ENCODE assay signal across 15 cellular contexts in genomic region chr2:46386763-46387162, GRCh38.
"Had no signal": no experiment of that assay in that cellular context is flagged by ENCODE, and none has a peak within 500 bp of the region (broad histone marks: within the 10 kb centered on the region; RNA-seq: fewer than 3 reads in every experiment).

No MANE protein-coding gene starts in this region.

- H3K4me1 ChIP-seq: uterus had no signal

- ATAC-seq: activated T-helper 17 cell treated with anti-CD3 and anti-CD28 coated beads, Interleukin-2, amount 50 U/mL, for 72 hours; gastroesophageal sphincter; stimulated activated naive B cell treated with anti-CD40 and anti-IgM and Interleukin-4, amounts not matched to agents 10 μg/mL and 1 μg/mL and 100 μg/mL, for 72 hours had no signal

- H3K9me3 ChIP-seq: gastroesophageal sphincter, left ventricle myocardium inferior, right atrium auricular region, uterus had no signal

- H3K27ac Mint-ChIP-seq: activated naive CD4-positive, alpha-beta T cell treated with anti-CD3 and anti-CD28 coated beads, Interleukin-2, amount 10 ng/mL, durations not matched to agents 7 days and 5 days; activated T-helper 17 cell treated with anti-CD3 and anti-CD28 coated beads, Interleukin-2, amount 50 U/mL, for 72 hours; stimulated activated naive B cell treated with anti-CD40 and anti-IgM and Interleukin-4, amounts not matched to agents 10 μg/mL and 1 μg/mL and 100 μg/mL, for 72 hours had no signal

- DNase-seq: activated CD4-positive, alpha-beta T cell treated with anti-CD3 and anti-CD28 coated beads for 1 hour; activated naive CD4-positive, alpha-beta T cell treated with anti-CD3 and anti-CD28 coated beads, Interleukin-2, amount 10 ng/mL, durations not matched to agents 7 days and 5 days; activated T-cell treated with anti-CD3 and anti-CD28 coated beads for 4 hours; central memory CD4-positive, alpha-beta T cell; cortex of kidney; effector CD8-positive, alpha-beta T cell; kidney; left ventricle myocardium inferior; stimulated activated naive B cell treated with anti-CD40 and anti-IgM and Interleukin-4, amounts not matched to agents 10 μg/mL and 1 μg/mL and 100 μg/mL, for 72 hours; T-helper 9 cell had no signal

- H3K36me3 Mint-ChIP-seq: stimulated activated naive B cell treated with anti-CD40 and anti-IgM and Interleukin-4, amounts not matched to agents 10 μg/mL and 1 μg/mL and 100 μg/mL, for 72 hours had no signal

- H3K27me3 ChIP-seq: gastroesophageal sphincter, right atrium auricular region, uterus had no signal

- H3K9me3 Mint-ChIP-seq: activated naive CD4-positive, alpha-beta T cell treated with anti-CD3 and anti-CD28 coated beads, Interleukin-2, amount 10 ng/mL, durations not matched to agents 7 days and 5 days; activated T-helper 17 cell treated with anti-CD3 and anti-CD28 coated beads, Interleukin-2, amount 50 U/mL, for 72 hours; stimulated activated naive B cell treated with anti-CD40 and anti-IgM and Interleukin-4, amounts not matched to agents 10 μg/mL and 1 μg/mL and 100 μg/mL, for 72 hours had no signal

- H3K4me3 Mint-ChIP-seq: activated naive CD4-positive, alpha-beta T cell treated with anti-CD3 and anti-CD28 coated beads, Interleukin-2, amount 10 ng/mL, durations not matched to agents 7 days and 5 days; activated T-helper 17 cell treated with anti-CD3 and anti-CD28 coated beads, Interleukin-2, amount 50 U/mL, for 72 hours; stimulated activated naive B cell treated with anti-CD40 and anti-IgM and Interleukin-4, amounts not matched to agents 10 μg/mL and 1 μg/mL and 100 μg/mL, for 72 hours had no signal

- H3K4me1 Mint-ChIP-seq: stimulated activated naive B cell treated with anti-CD40 and anti-IgM and Interleukin-4, amounts not matched to agents 10 μg/mL and 1 μg/mL and 100 μg/mL, for 72 hours had no signal

- H3K4me3 ChIP-seq: gastroesophageal sphincter, left ventricle myocardium inferior, right atrium auricular region, smooth muscle cell, uterus had no signal

- H3K27ac ChIP-seq: gastroesophageal sphincter, uterus had no signal

- H3K36me3 ChIP-seq: uterus had no signal
